11 cellular contexts compared by ENCODE assay signal in the genomic region with DNA sequence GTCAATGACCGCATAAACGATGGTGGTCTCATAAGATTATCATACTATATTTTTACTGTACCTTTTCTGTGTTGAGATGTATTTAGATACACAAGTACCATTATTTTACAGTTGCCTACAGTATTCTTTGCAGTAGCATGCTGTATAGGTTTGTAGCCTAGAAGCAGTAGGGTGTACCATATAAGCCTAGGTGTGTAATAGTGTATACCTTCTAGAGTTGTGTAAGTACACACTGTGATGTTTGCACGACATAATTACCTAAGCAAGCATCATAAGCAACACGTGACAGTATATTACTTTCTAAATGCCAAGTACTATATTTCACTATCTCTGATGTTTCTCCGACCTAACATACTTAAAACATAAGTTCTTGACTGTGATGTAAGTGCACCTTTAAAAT. TPM values are rescaled to one million over a fixed set of nuclear protein-coding genes. Genes with fewer than 3 reads are reported as not detected.
DNase-seq lines count a peak whose midpoint lies in the region; ATAC-seq and TF ChIP-seq lines count a peak whose summit lies in the region.
"Had no signal": no experiment of that assay in that cellular context is flagged by ENCODE, and none has a peak within 500 bp of the region (broad histone marks: within the 10 kb centered on the region; RNA-seq: fewer than 3 reads in every experiment).

No MANE protein-coding gene starts in this region.

- no peak for TF ChIP-seq CTCF in type B pancreatic cell (conservative IDR thresholded peaks at IDR 0.05)

- no peak overlapping the region for H3K14ac ChIP-seq in mesenchymal stem cell (ENCODE audit: low read length in 2 of 2)

- no peaks in the 10 kb centered on the region for H3K4me1 ChIP-seq in mesenchymal stem cell (ENCODE audit: control insufficient read depth, insufficient read depth, low read depth, low read length)

- TF ChIP-seq POLR2A in erythroblast (IDR thresholded peaks at IDR 0.05; ENCODE audit: low read length), result no peak

- H3K4me3 Mint-ChIP-seq in activated naive CD4-positive, alpha-beta T cell treated with anti-CD3 and anti-CD28 coated beads, Interleukin-2, amount 10 ng/mL, durations not matched to agents 7 days and 5 days, result peak overlapping the region; percentile 98
- peak overlapping the region; percentile 97 for H3K4me3 Mint-ChIP-seq in central memory CD8-positive, alpha-beta T cell
- peak overlapping the region; percentile 66 for H3K4me3 Mint-ChIP-seq in type B pancreatic cell

- H3K4me3 ChIP-seq in mesenchymal stem cell (ENCODE audit: insufficient read depth in 1 of 2, low read depth in 1 of 2, low read length in 2 of 2), result peak overlapping the region in 1 of 2 experiments; percentile 90

- peaks cover 64% of the 10 kb centered on the region for H3K36me3 Mint-ChIP-seq in activated naive CD4-positive, alpha-beta T cell treated with anti-CD3 and anti-CD28 coated beads, Interleukin-2, amount 10 ng/mL, durations not matched to agents 7 days and 5 days
- H3K36me3 Mint-ChIP-seq in central memory CD8-positive, alpha-beta T cell (ENCODE audit: insufficient read depth), result peaks cover 20% of the 10 kb centered on the region
- H3K36me3 Mint-ChIP-seq in type B pancreatic cell, result peaks cover 7% of the 10 kb centered on the region

- H2BK120ac ChIP-seq in mesenchymal stem cell (ENCODE audit: low read depth, low read length), result no peak overlapping the region

- H2BK15ac ChIP-seq in mesenchymal stem cell (ENCODE audit: low read depth, poor library complexity, severe bottlenecking), result no peak overlapping the region

- CTCF ChIA-PET in activated naive CD4-positive, alpha-beta T cell treated with anti-CD3 and anti-CD28 coated beads, Interleukin-2, amount 10 ng/mL, durations not matched to agents 7 days and 5 days (lab: Charles Lee), result no interaction called here

- H2AK5ac ChIP-seq in mesenchymal stem cell (ENCODE audit: low read length, severe bottlenecking), result no peak overlapping the region

- H3K4ac ChIP-seq in mesenchymal stem cell (ENCODE audit: low read depth in 1 of 2, low read length in 2 of 2), result no peak overlapping the region

- H2AFZ ChIP-seq in mesenchymal stem cell (ENCODE audit: low read depth, low read length), result no peak overlapping the region

- no peaks in the 10 kb centered on the region for H3K27me3 Mint-ChIP-seq in activated naive CD4-positive, alpha-beta T cell treated with anti-CD3 and anti-CD28 coated beads, Interleukin-2, amount 10 ng/mL, durations not matched to agents 7 days and 5 days
- H3K27me3 Mint-ChIP-seq in central memory CD8-positive, alpha-beta T cell, result no peaks in the 10 kb centered on the region
- H3K27me3 Mint-ChIP-seq in type B pancreatic cell, result no peaks in the 10 kb centered on the region

- no peak overlapping the region for H2BK12ac ChIP-seq in mesenchymal stem cell (ENCODE audit: low read length in 2 of 2)

- H3K23ac ChIP-seq in mesenchymal stem cell (ENCODE audit: low read length in 2 of 2), result no peak overlapping the region

- peak overlapping the region; percentile 96 for H3K9ac ChIP-seq in mesenchymal stem cell (ENCODE audit: low read length)

- ATAC-seq in central memory CD8-positive, alpha-beta T cell (replicated peaks; ENCODE audit: extremely low read depth, poor library complexity, severe bottlenecking), result no peak
- ATAC-seq in GM21423 (IDR thresholded peaks at IDR 0.05; ENCODE audit: unreplicated experiment), result no peak

- peaks cover 6% of the 10 kb centered on the region for H3K79me1 ChIP-seq in mesenchymal stem cell (replicated peaks; ENCODE audit: low read length, poor library complexity, severe bottlenecking)

- H4K91ac ChIP-seq in mesenchymal stem cell (ENCODE audit: low read length), result no peak overlapping the region

- no peak overlapping the region for H3K4me2 ChIP-seq in mesenchymal stem cell (ENCODE audit: low read length, poor library complexity, severe bottlenecking)

- H3K36me3 ChIP-seq in mesenchymal stem cell (ENCODE audit: control insufficient read depth in 1 of 2, insufficient read depth in 2 of 2, low read depth in 1 of 2, low read length in 2 of 2), result peaks cover 0 to 6% of the 10 kb centered on the region in 2 experiments

- H3K18ac ChIP-seq in mesenchymal stem cell (ENCODE audit: low read depth in 1 of 2, low read length in 2 of 2), result no peak overlapping the region

- H3K27ac ChIP-seq in mesenchymal stem cell (ENCODE audit: low read length, poor library complexity, severe bottlenecking), result no peak overlapping the region
- H3K27ac ChIP-seq: C4-2B had no signal

- H2BK5ac ChIP-seq in mesenchymal stem cell (ENCODE audit: low read depth, low read length, poor library complexity, severe bottlenecking), result no peak overlapping the region

- no peak overlapping the region for H4K8ac ChIP-seq in mesenchymal stem cell (ENCODE audit: low read length)

- H3K9me3 ChIP-seq in mesenchymal stem cell (ENCODE audit: control insufficient read depth, low read length), result no peaks in the 10 kb centered on the region

- H3K9me3 Mint-ChIP-seq in activated naive CD4-positive, alpha-beta T cell treated with anti-CD3 and anti-CD28 coated beads, Interleukin-2, amount 10 ng/mL, durations not matched to agents 7 days and 5 days, result no peaks in the 10 kb centered on the region
- H3K9me3 Mint-ChIP-seq in central memory CD8-positive, alpha-beta T cell, result no peaks in the 10 kb centered on the region
- no peaks in the 10 kb centered on the region for H3K9me3 Mint-ChIP-seq in type B pancreatic cell

- H3K4me1 Mint-ChIP-seq in activated naive CD4-positive, alpha-beta T cell treated with anti-CD3 and anti-CD28 coated beads, Interleukin-2, amount 10 ng/mL, durations not matched to agents 7 days and 5 days, result peaks cover 56% of the 10 kb centered on the region
- peaks cover 50% of the 10 kb centered on the region for H3K4me1 Mint-ChIP-seq in central memory CD8-positive, alpha-beta T cell
- peaks cover 22% of the 10 kb centered on the region for H3K4me1 Mint-ChIP-seq in type B pancreatic cell (ENCODE audit: unreplicated experiment)

- 70% methylated on average over 2 of the region's 5 CpGs for WGBS in mesenchymal stem cell

- DNase-seq in activated naive CD4-positive, alpha-beta T cell treated with anti-CD3 and anti-CD28 coated beads, Interleukin-2, amount 10 ng/mL, durations not matched to agents 7 days and 5 days, result no peak
- DNase-seq in activated naive CD4-positive, alpha-beta T cell treated with anti-CD3 and anti-CD28 coated beads, Interleukin-2, amount 50 U/mL, for 16 hours, result no peak
- no peak for DNase-seq in central memory CD8-positive, alpha-beta T cell (ENCODE audit: low spot score in 2 of 2)
- DNase-seq in mesenchymal stem cell, result no peak
- no peak for DNase-seq in type B pancreatic cell (ENCODE audit: extremely low spot score, unreplicated experiment)
- no peak for DNase-seq in erythroblast (lab: John Stamatoyannopoulos, UW)
- DNase-seq in ecto neural progenitor cell (ENCODE audit: low spot score), result no peak
- DNase-seq: activated effector memory CD4-positive, alpha-beta T cell treated with anti-CD3 and anti-CD28 coated beads, Interleukin-2, amount 50 U/mL, for 16 hours had no signal

- no peaks in the 10 kb centered on the region for H3K27me3 ChIP-seq in mesenchymal stem cell (ENCODE audit: control insufficient read depth in 1 of 2, insufficient read depth in 1 of 2, low read length in 2 of 2)

- H3K27ac Mint-ChIP-seq in activated naive CD4-positive, alpha-beta T cell treated with anti-CD3 and anti-CD28 coated beads, Interleukin-2, amount 10 ng/mL, durations not matched to agents 7 days and 5 days, result peak overlapping the region; percentile 87
- peak overlapping the region; percentile 97 for H3K27ac Mint-ChIP-seq in central memory CD8-positive, alpha-beta T cell (ENCODE audit: low read depth)
- no peak overlapping the region for H3K27ac Mint-ChIP-seq in type B pancreatic cell

RNA-seq across cellular contexts. Expression of a gene that starts 2.7 kb away (rescaled TPM):
- 7.6 TPM for polyA plus RNA-seq in mesenchymal stem cell (2013, experiment 1 of 2)
- polyA plus RNA-seq in mesenchymal stem cell (2013, experiment 2 of 2), result 7.1 TPM
- total RNA-seq in type B pancreatic cell (ENCODE audit: low replicate concordance), result 2.4 and 10.1 TPM in 2 replicates
- total RNA-seq: HT1080 had no signal
